Comparison of ENCODE assay signal across 13 cellular contexts in the genomic region with DNA sequence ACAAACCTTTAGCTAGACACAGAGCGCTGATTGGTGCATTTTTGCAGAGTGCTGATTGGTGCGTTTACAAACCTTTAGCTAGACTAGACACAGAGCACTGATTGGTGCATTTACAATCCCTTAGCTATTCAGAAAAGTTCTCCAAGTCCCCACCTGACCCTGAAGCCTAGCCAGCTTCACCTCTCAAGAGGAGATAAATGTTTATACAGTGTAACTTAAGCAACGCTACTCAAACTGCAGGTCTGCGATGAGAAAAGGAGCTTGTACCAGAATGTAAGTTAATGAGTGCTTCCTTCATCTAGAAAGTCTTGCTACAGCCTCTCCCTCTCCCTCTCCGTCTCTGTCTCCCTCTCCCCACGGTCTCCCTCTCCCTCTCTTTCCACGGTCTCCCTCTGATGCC. TPM values are rescaled to one million over a fixed set of nuclear protein-coding genes. Genes with fewer than 3 reads are reported as not detected.
DNase-seq lines count a peak whose midpoint lies in the region; ATAC-seq, FAIRE-seq and TF ChIP-seq lines count a peak whose summit lies in the region.
"Not testable (repeated sequence)": the region's sequence is repeated elsewhere in the genome, so short reads cannot be mapped to it uniquely, and the experiment has no call there.
"Had no signal": no experiment of that assay in that cellular context is flagged by ENCODE, and none has a peak within 500 bp of the region (broad histone marks: within the 10 kb centered on the region; RNA-seq: fewer than 3 reads in every experiment).

No MANE protein-coding gene starts in this region.

- CTCF ChIA-PET in A549 (lab: Yijun Ruan, JAX): interaction anchor here (0.6 to 1.1 kb wide), 2 partner anchors 18 to 89 kb away, joined by 3 to 8 read pairs; no protein-coding TSS in a partner anchor
- CTCF ChIA-PET in K562 (lab: Yijun Ruan, JAX; ENCODE audit: low intra/inter-chr PET ratio): not testable (repeated sequence)

- H4K20me1 ChIP-seq in K562 (replicated peaks; ENCODE audit: control insufficient read depth, insufficient read depth, low read length): not testable (repeated sequence)

- not testable (repeated sequence) for H3K79me2 ChIP-seq in K562 (ENCODE audit: control insufficient read depth, insufficient read depth, low read length)

- not testable (repeated sequence) for H3K36me3 ChIP-seq in K562 (ENCODE audit: control insufficient read depth, insufficient read depth, low read length); upper lobe of right lung

- not testable (repeated sequence) for H3K4me3 ChIP-seq in A549, K562, upper lobe of right lung

- POLR2A ChIA-PET in A549 (lab: Yijun Ruan, JAX): not testable (repeated sequence)
- POLR2A ChIA-PET in K562 (lab: Yijun Ruan, JAX): interaction anchor here (1.4 kb wide), 1 partner anchor 10 kb away, joined by 6 read pairs; no protein-coding TSS in a partner anchor

- BruUV-seq in K562 (replicated peaks; lab: Mats Ljungman, UMichigan): not testable (repeated sequence)

- H3K9me3 ChIP-seq in A549; K562 (replicated peaks; ENCODE audit: control insufficient read depth, insufficient read depth, low read depth, low read length); upper lobe of right lung: not testable (repeated sequence)

- not testable (repeated sequence) for H3K4me2 ChIP-seq in A549; K562 (ENCODE audit: insufficient read depth, low read length)

- intact Hi-C loops in K562 (cut with micrococcal nuclease); left ventricle myocardium superior (cut with micrococcal nuclease); upper lobe of right lung (cut with DNase I): not testable (repeated sequence)

- not testable (repeated sequence) for TF ChIP-seq EP300 in A549 (IDR thresholded peaks at IDR 0.05); K562 (IDR thresholded peaks at IDR 0.05; ENCODE audit: low read length)

- not testable (repeated sequence) for H3K4me1 ChIP-seq in A549; K562 (replicated peaks in 1 of 2; ENCODE audit: control insufficient read depth in 2 of 2, insufficient read depth in 2 of 2, low read length in 2 of 2); upper lobe of right lung

- H2AFZ ChIP-seq in K562 (ENCODE audit: low read depth, low read length): not testable (repeated sequence)

- 52% methylated on average over 7 of the region's 7 CpGs for WGBS in A549 (ENCODE audit: missing lambda C conversion rate)
- WGBS in K562 (ENCODE audit: insufficient coverage, low coverage, missing lambda C conversion rate): 6% methylated on average over 6 of the region's 7 CpGs

- TF ChIP-seq POLR2A in A549 (IDR thresholded peaks at IDR 0.05; ENCODE audit: low read length); GM12892 (IDR thresholded peaks at IDR 0.05; ENCODE audit: low read depth, low read length); K562 (conservative IDR thresholded peaks at IDR 0.05): not testable (repeated sequence)

- not testable (repeated sequence) for ATAC-seq in A549, K562
- ATAC-seq in left ventricle myocardium superior: peak; percentile 21
- ATAC-seq in upper lobe of right lung: peak; percentile 53

- not testable (repeated sequence) for TF ChIP-seq RAD21 in A549 (conservative IDR thresholded peaks at IDR 0.05 in 1 of 2, IDR thresholded peaks at IDR 0.05 in 1 of 2); K562 (CRISPR knock-in tag; conservative IDR thresholded peaks at IDR 0.05 in 1 of 2, IDR thresholded peaks at IDR 0.05 in 1 of 2)

- in situ Hi-C loops in K562 (cut with MboI): not testable (repeated sequence)

- not testable (repeated sequence) for TF ChIP-seq CTCF in A549 (IDR thresholded peaks at IDR 0.05); K562 (IDR thresholded peaks at IDR 0.05 in 2 of 3, conservative IDR thresholded peaks at IDR 0.05 in 1 of 3; ENCODE audit: insufficient read depth in 2 of 3, low read depth in 1 of 3, low read length in 3 of 3); upper lobe of right lung (IDR thresholded peaks at IDR 0.05)

- not testable (repeated sequence) for H3K27ac ChIP-seq in A549; K562 (ENCODE audit: extremely low read depth, low read depth, low read length); upper lobe of right lung

- not testable (repeated sequence) for H3K9me1 ChIP-seq in K562 (ENCODE audit: control insufficient read depth, insufficient read depth, low read length)

- DNase-seq in A549 (ENCODE audit: low read depth in 1 of 2, low spot score in 1 of 2); GM12892 (ENCODE audit: insufficient read length); K562 (ENCODE audit: extremely low read depth in 1 of 4, low spot score in 3 of 4); left ventricle myocardium superior; upper lobe of right lung: not testable (repeated sequence)

- H3K27me3 ChIP-seq in K562 (ENCODE audit: control insufficient read depth in 2 of 2, insufficient read depth in 2 of 2, low read length in 2 of 2); upper lobe of right lung: not testable (repeated sequence)

- FAIRE-seq in A549 (lab: Jason Lieb, UNC): not testable (repeated sequence)
- FAIRE-seq in GM12892 (lab: Jason Lieb, UNC) (peak; percentile 54), K562 (lab: Jason Lieb, UNC) (peak; percentile 23)

- H3K9ac ChIP-seq in K562 (ENCODE audit: insufficient read depth in 1 of 2, low read depth in 2 of 2, low read length in 2 of 2): not testable (repeated sequence)

TF ChIP-seq in A549, 52 proteins besides CTCF, POLR2A, EP300 and RAD21:
- peak; percentile 20 for TF ChIP-seq MAFK (IDR thresholded peaks at IDR 0.05; ENCODE audit: partially characterized antibody)
TF ChIP-seq in A549: peak in this region for 1; not testable (repeated sequence) for 51.

RNA-seq across cellular contexts. Expression of a gene that starts 5.5 kb away (rescaled TPM):
- polyA plus RNA-seq in A549 (2011; rRNA removed): 0.09 TPM in 1 of 2 replicates, not detected in the other
- not detected in 2 replicates for polyA plus RNA-seq in A549 (2012; cell fraction: cytosol; rRNA removed)
- not detected in 2 replicates for polyA plus RNA-seq in A549 (2012; cell fraction: nucleus; rRNA removed)
- polyA plus RNA-seq in A549 (2017; fragmentation: RNase III; extraction: RNeasy Plus Mini Kit Qiagen cat#74134 plus additional on column Dnase treatment): not detected in 3 replicates
- not detected in 2 replicates for polyA minus RNA-seq in A549 (2011; rRNA and poly(A)+ RNA removed)
- 0.38 TPM for polyA plus RNA-seq in GM12892 (2012; ENCODE audit: missing spikeins)
- not detected in 2 replicates for total RNA-seq in K562 (2011; cell fraction: chromatin; rRNA removed; ENCODE audit: low replicate concordance)
- not detected in 2 replicates for total RNA-seq in K562 (2011; cell fraction: nucleolus; rRNA removed)
- total RNA-seq in K562 (2011; cell fraction: nucleoplasm; rRNA removed): not detected in 2 replicates
- not detected in 2 replicates for total RNA-seq in K562 (2014; rRNA removed)
- total RNA-seq in K562 (2014; rRNA removed; fragmentation: Illumina TruSeq; extraction: Trizol): not detected in 2 replicates
- total RNA-seq in K562 (2015; rRNA removed; fragmentation: Illumina TruSeq; extraction: Trizol): not detected in 2 replicates
- not detected in 2 replicates for total RNA-seq in K562 (2021)
- polyA plus RNA-seq in K562 (2011; rRNA removed): 0.04 TPM in 1 of 2 replicates, not detected in the other
- polyA plus RNA-seq in K562 (2011; cell fraction: cytosol; rRNA removed): under 0.01 TPM in 1 of 2 replicates, not detected in the other
- not detected in 2 replicates for polyA plus RNA-seq in K562 (2011; cell fraction: nucleus; rRNA removed)
- polyA plus RNA-seq in K562 (2012): not detected in 2 replicates
- polyA plus RNA-seq in K562 (2014; fragmentation: Illumina TruSeq; extraction: Trizol): not detected in 2 replicates
- polyA plus RNA-seq in K562 (2014; fragmentation: Nextera tagmentation; extraction: Ambion mirVana): not detected
- polyA plus RNA-seq in K562 (2014; rRNA removed): not detected in 2 replicates
- not detected in 2 replicates for polyA minus RNA-seq in K562 (2011; rRNA and poly(A)+ RNA removed)
- polyA minus RNA-seq in K562 (2011; cell fraction: cytosol; rRNA and poly(A)+ RNA removed): not detected in 2 replicates
- not detected in 2 replicates for polyA minus RNA-seq in K562 (2011; cell fraction: nucleus; rRNA and poly(A)+ RNA removed)
- 130 TPM for total RNA-seq in left ventricle myocardium superior
- 0.67 TPM for total RNA-seq in upper lobe of right lung
- total RNA-seq: A172; A673; CD4-positive, alpha-beta memory T cell; CD4-positive, CD25-positive, alpha-beta regulatory T cell; CD8-positive, alpha-beta memory T cell; Daoy; G401 had no signal
- polyA plus RNA-seq: CD14-positive monocyte; CD4-positive, alpha-beta memory T cell; CD4-positive, CD25-positive, alpha-beta regulatory T cell had no signal

Comparison
In these comparisons a context has a peak if more than half of its experiments do, and no peak if none do; other contexts are left out.
1. RNA of a gene that starts 5.5 kb away (total RNA-seq): 130 TPM in left ventricle myocardium superior (single experiment); 0.67 TPM in upper lobe of right lung (single experiment) and not detected in K562; every median in the first group is over 10 times any median in the second.